ENCODE assay signal across 30 cellular contexts in the genomic region with DNA sequence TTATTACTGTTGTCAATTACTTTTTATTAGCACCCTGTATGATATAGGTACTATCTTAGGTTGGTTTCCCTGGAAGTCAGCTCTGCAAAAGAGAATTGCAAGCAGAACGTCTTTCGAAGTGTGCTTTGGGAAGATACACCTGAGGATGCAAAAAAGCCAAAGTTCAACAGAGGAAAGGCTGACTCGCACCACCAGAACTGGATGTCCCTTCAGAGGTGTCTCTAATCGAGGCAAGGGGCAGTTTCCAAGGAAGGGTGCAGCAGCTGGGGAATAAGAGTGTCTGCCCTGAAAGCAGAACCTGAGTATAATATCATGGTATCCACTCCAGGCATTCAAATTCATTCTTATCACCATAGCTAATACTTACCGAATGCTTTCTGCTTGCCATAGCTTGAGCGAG.
"Had no signal": no experiment of that assay in that cellular context is flagged by ENCODE, and none has a peak within 500 bp of the region (broad histone marks: within the 10 kb centered on the region; RNA-seq: fewer than 3 reads in every experiment).

No MANE protein-coding gene starts in this region.

- H3K4me1 ChIP-seq: adrenal gland, ascending aorta, breast epithelium had no signal

- H3K4me3 ChIP-seq: adrenal gland, ascending aorta, body of pancreas, breast epithelium, cardiac muscle cell had no signal

- H3K27me3 ChIP-seq: adrenal gland, ascending aorta, body of pancreas, brain microvascular endothelial cell had no signal

- H3K27ac ChIP-seq: adrenal gland, ascending aorta, body of pancreas, brain microvascular endothelial cell, breast epithelium, cardiac muscle cell had no signal

- H3K36me3 ChIP-seq: adrenal gland, ascending aorta, brain microvascular endothelial cell, breast epithelium, cardiac muscle cell had no signal

- H3K9me3 ChIP-seq: adrenal gland, ascending aorta, body of pancreas, breast epithelium had no signal

- DNase-seq: activated effector memory CD4-positive, alpha-beta T cell treated with anti-CD3 and anti-CD28 coated beads, Interleukin-2, amount 50 U/mL, for 16 hours; activated effector memory CD4-positive, alpha-beta T cell treated with Interleukin-2 at 50 U/mL for 16 hours; activated gamma-delta T cell; activated gamma-delta T cell treated with Interleukin-2 at 50 U/mL for 16 hours; activated naive CD4-positive, alpha-beta T cell; activated naive CD4-positive, alpha-beta T cell treated with anti-CD3 and anti-CD28 coated beads for 36 hours; activated naive CD4-positive, alpha-beta T cell treated with anti-CD3 and anti-CD28 coated beads, Interleukin-2, amount 10 ng/mL, durations not matched to agents 7 days and 5 days; activated naive CD4-positive, alpha-beta T cell treated with anti-CD3 and anti-CD28 coated beads, Interleukin-2, amount 50 U/mL, for 16 hours; activated naive CD4-positive, alpha-beta T cell treated with Interleukin-2 at 50 U/mL for 16 hours; activated naive CD8-positive, alpha-beta T cell treated with anti-CD3 and anti-CD28 coated beads for 36 hours; activated naive CD8-positive, alpha-beta T cell treated with anti-CD3 and anti-CD28 coated beads, Interleukin-2, amount 10 ng/mL, durations not matched to agents 7 days and 5 days; activated naive CD8-positive, alpha-beta T cell treated with anti-CD3 and anti-CD28 coated beads, Interleukin-2, amount 50 U/mL, for 24 hours; activated T-cell treated with anti-CD3 and anti-CD28 coated beads, Interleukin-2, amount 50 U/mL, for 1 hour; activated T-cell treated with anti-CD3 and anti-CD28 coated beads, Interleukin-2, amount 50 U/mL, for 24 hours; activated T-cell treated with anti-CD3 and anti-CD28 coated beads, Interleukin-2, amount 50 U/mL, for 4 hours; activated T-cell treated with anti-CD3 and anti-CD28 coated beads, Interleukin-2, amount 50 U/mL, for 48 hours; activated T-cell treated with anti-CD3 and anti-CD28 coated beads, Interleukin-2, amount 50 U/mL, for 72 hours; adrenal gland; amniotic stem cell; amygdala; anterior cingulate cortex; aorta; body of pancreas; brain microvascular endothelial cell; caudate nucleus; central memory CD4-positive, alpha-beta T cell; cerebellar nuclear complex had no signal
